11 cellular contexts compared by ENCODE assay signal in genomic region chr5:32017638-32018429, GRCh38.
DNase-seq lines count a peak whose midpoint lies in the region; ATAC-seq and TF ChIP-seq lines count a peak whose summit lies in the region.
"Had no signal": no experiment of that assay in that cellular context is flagged by ENCODE, and none has a peak within 500 bp of the region (broad histone marks: within the 10 kb centered on the region; RNA-seq: fewer than 3 reads in every experiment).

No MANE protein-coding gene starts in this region.

- TF ChIP-seq POLR2A in uterus (IDR thresholded peaks at IDR 0.05), result no peak

- H4K20me1 ChIP-seq in SK-N-SH (ENCODE audit: insufficient read depth), result no peaks in the 10 kb centered on the region

- ATAC-seq in activated T-cell treated with anti-CD3 and anti-CD28 coated beads, Interleukin-2, amount 50 U/mL, for 72 hours (replicated peaks in 1 of 2), result peak in 1 of 2 donors; percentile 16
- ATAC-seq in naive thymus-derived CD4-positive, alpha-beta T cell, result no peak
- no peak for ATAC-seq in GM19035 (IDR thresholded peaks at IDR 0.05; ENCODE audit: unreplicated experiment)
- ATAC-seq: left lobe of liver had no signal

- H3K79me2 ChIP-seq in SK-N-SH (ENCODE audit: insufficient read depth), result no peaks in the 10 kb centered on the region

- TF ChIP-seq CTCF in endodermal cell (conservative IDR thresholded peaks at IDR 0.05), result no peak
- no peak for TF ChIP-seq CTCF in uterus (IDR thresholded peaks at IDR 0.05)
- no peak for TF ChIP-seq CTCF in SK-N-SH (IDR thresholded peaks at IDR 0.05)

- no peak for DNase-seq in activated T-cell treated with anti-CD3 and anti-CD28 coated beads, Interleukin-2, amount 50 U/mL, for 72 hours
- DNase-seq in activated T-cell treated with anti-CD3 and anti-CD28 coated beads, Interleukin-2, amount 50 U/mL, for 48 hours, result no peak
- DNase-seq in endodermal cell (no peak), uterus (peak; percentile 31 to 50), GDM1 (lab: John Stamatoyannopoulos, UW) (no peak), SK-N-SH (no peak)
- peak in 2 of 9 donors; percentile 5 to 8 for DNase-seq in naive thymus-derived CD4-positive, alpha-beta T cell
- DNase-seq: effector CD8-positive, alpha-beta T cell; stimulated activated CD4-positive, alpha-beta T cell treated with anti-CD3 and anti-CD28 coated beads, Interleukin-15, amount 100 ng/mL, for 24 hours had no signal

- 79 to 83% methylated on average over 7 to 8 of the region's 8 CpGs for WGBS in endodermal cell (ENCODE audit: insufficient coverage in 1 of 2, insufficient read length in 1 of 2), 2 experiments
- 84% methylated on average over 8 of the region's 8 CpGs for WGBS in SK-N-SH (ENCODE audit: low lambda C conversion rate)

- H3K9me3 Mint-ChIP-seq in activated T-cell treated with anti-CD3 and anti-CD28 coated beads, Interleukin-2, amount 50 U/mL, for 72 hours, result no peaks in the 10 kb centered on the region
- no peaks in the 10 kb centered on the region for H3K9me3 Mint-ChIP-seq in endodermal cell
- no peaks in the 10 kb centered on the region for H3K9me3 Mint-ChIP-seq in naive thymus-derived CD4-positive, alpha-beta T cell

- no peaks in the 10 kb centered on the region for H3K9me2 ChIP-seq in SK-N-SH

- H3K4me2 ChIP-seq in SK-N-SH, result no peak overlapping the region

- H3K9me3 ChIP-seq in endodermal cell (ENCODE audit: control insufficient read depth, low read length) (no peaks in the 10 kb centered on the region), uterus (no peaks in the 10 kb centered on the region), SK-N-SH (no peaks in the 10 kb centered on the region)
- no peaks in the 10 kb centered on the region for H3K9me3 ChIP-seq in naive thymus-derived CD4-positive, alpha-beta T cell (ENCODE audit: control insufficient read depth in 2 of 3, low read length in 3 of 3)

- no peak overlapping the region for H2AFZ ChIP-seq in SK-N-SH (ENCODE audit: low read depth)

- H3K27ac ChIP-seq in endodermal cell (ENCODE audit: low read depth, low read length) (peak overlapping the region; percentile 60), uterus (peak overlapping the region; percentile 69 to 73), SK-N-SH (ENCODE audit: low read depth in 2 of 2, low read length in 1 of 2) (no peak overlapping the region)
- H3K27ac ChIP-seq in naive thymus-derived CD4-positive, alpha-beta T cell (ENCODE audit: low read depth, low read length), result no peak overlapping the region

- no peak overlapping the region for H3K4me3 ChIP-seq in endodermal cell (ENCODE audit: low read length)
- H3K4me3 ChIP-seq in naive thymus-derived CD4-positive, alpha-beta T cell (ENCODE audit: low read length), result no peak overlapping the region
- peak overlapping the region in 1 of 2 donors; percentile 0 for H3K4me3 ChIP-seq in uterus
- H3K4me3 ChIP-seq in SK-N-SH (ENCODE audit: low read depth in 2 of 2, low read length in 1 of 2), result no peak overlapping the region

- intact Hi-C loops in naive thymus-derived CD4-positive, alpha-beta T cell (cut with micrococcal nuclease), result no loop called here
- intact Hi-C loops in uterus (cut with DNase I; ENCODE audit: low total_unique reads), result no loop called here

- H3K27me3 Mint-ChIP-seq in activated T-cell treated with anti-CD3 and anti-CD28 coated beads, Interleukin-2, amount 50 U/mL, for 72 hours (ENCODE audit: low read depth), result no peaks in the 10 kb centered on the region
- H3K27me3 Mint-ChIP-seq in endodermal cell (ENCODE audit: insufficient read depth), result peaks cover 4% of the 10 kb centered on the region
- peaks cover 0 to 5% (median 0%) of the 10 kb centered on the region in 5 donors for H3K27me3 Mint-ChIP-seq in naive thymus-derived CD4-positive, alpha-beta T cell

- peaks cover 13% of the 10 kb centered on the region for H3K4me1 ChIP-seq in endodermal cell (ENCODE audit: control insufficient read depth, insufficient read depth, low read length)
- no peaks in the 10 kb centered on the region for H3K4me1 ChIP-seq in naive thymus-derived CD4-positive, alpha-beta T cell (ENCODE audit: control insufficient read depth in 2 of 2, insufficient read depth in 2 of 2, low read length in 2 of 2)
- peaks cover 0 to 9% of the 10 kb centered on the region in 2 donors for H3K4me1 ChIP-seq in uterus
- H3K4me1 ChIP-seq in SK-N-SH (ENCODE audit: control insufficient read depth in 1 of 2, insufficient read depth in 2 of 2, low read depth in 1 of 2, low read length in 1 of 2), result peaks cover 0 to 16% of the 10 kb centered on the region in 2 experiments; a peak in 1 of 4 replicates

- H3F3A ChIP-seq in SK-N-SH (replicated peaks; ENCODE audit: insufficient read depth), result no peaks in the 10 kb centered on the region

- H3K9ac ChIP-seq in endodermal cell (ENCODE audit: extremely low read depth, low read length, poor library complexity, severe bottlenecking) (no peak overlapping the region), SK-N-SH (no peak overlapping the region)

- TF ChIP-seq EP300 in SK-N-SH (IDR thresholded peaks at IDR 0.05; ENCODE audit: borderline replicate concordance in 1 of 2, low read depth in 1 of 2, low read length in 1 of 2), result no peak

- H3K4me3 Mint-ChIP-seq in activated T-cell treated with anti-CD3 and anti-CD28 coated beads, Interleukin-2, amount 50 U/mL, for 72 hours, result peak overlapping the region in 1 of 2 donors; percentile 34
- H3K4me3 Mint-ChIP-seq in endodermal cell, result no peak overlapping the region
- H3K4me3 Mint-ChIP-seq in naive thymus-derived CD4-positive, alpha-beta T cell, result peak overlapping the region in 9 of 10 donors; percentile 20 to 77 (median 61)

- H3K36me3 ChIP-seq in endodermal cell (ENCODE audit: control insufficient read depth, insufficient read depth, low read length) (no peaks in the 10 kb centered on the region), uterus (no peaks in the 10 kb centered on the region), SK-N-SH (replicated peaks in 1 of 2; ENCODE audit: control insufficient read depth in 1 of 2, insufficient read depth in 2 of 2, low read length in 1 of 2) (no peaks in the 10 kb centered on the region)
- no peaks in the 10 kb centered on the region for H3K36me3 ChIP-seq in naive thymus-derived CD4-positive, alpha-beta T cell (ENCODE audit: control insufficient read depth in 2 of 3, insufficient read depth in 3 of 3, low read length in 3 of 3)

- POLR2A ChIA-PET in naive thymus-derived CD4-positive, alpha-beta T cell (lab: Charles Lee), result no interaction called here
- POLR2A ChIA-PET in SK-N-SH (lab: Yijun Ruan, JAX), result no interaction called here

- CTCF ChIA-PET in naive thymus-derived CD4-positive, alpha-beta T cell (lab: Charles Lee), result interaction anchor here (0.5 to 0.6 kb wide), 2 partner anchors 17 to 1502 kb away, joined by 3 read pairs; no protein-coding TSS in a partner anchor
- CTCF ChIA-PET in SK-N-SH (lab: Yijun Ruan, JAX), result interaction anchor here (1.2 kb wide), 1 partner anchor 38 kb away, joined by 6 read pairs; no protein-coding TSS in a partner anchor

- H3K27me3 ChIP-seq in endodermal cell (ENCODE audit: control insufficient read depth, insufficient read depth, low read length, poor library complexity, severe bottlenecking), result no peaks in the 10 kb centered on the region
- H3K27me3 ChIP-seq in naive thymus-derived CD4-positive, alpha-beta T cell (ENCODE audit: control insufficient read depth in 2 of 2, insufficient read depth in 2 of 2, low read length in 2 of 2), result no peaks in the 10 kb centered on the region
- no peaks in the 10 kb centered on the region for H3K27me3 ChIP-seq in uterus
- H3K27me3 ChIP-seq in SK-N-SH (ENCODE audit: insufficient read depth), result no peaks in the 10 kb centered on the region; the same call in 1 of the 2 replicates

- peak overlapping the region; percentile 59 for H3K27ac Mint-ChIP-seq in activated T-cell treated with anti-CD3 and anti-CD28 coated beads, Interleukin-2, amount 50 U/mL, for 72 hours
- H3K27ac Mint-ChIP-seq in endodermal cell, result no peak overlapping the region
- peak overlapping the region in 7 of 9 donors; percentile 13 to 76 (median 48) for H3K27ac Mint-ChIP-seq in naive thymus-derived CD4-positive, alpha-beta T cell

- TF ChIP-seq RAD21 in SK-N-SH (IDR thresholded peaks at IDR 0.05; ENCODE audit: low read length), result no peak

- no peaks in the 10 kb centered on the region for H3K36me3 Mint-ChIP-seq in activated T-cell treated with anti-CD3 and anti-CD28 coated beads, Interleukin-2, amount 50 U/mL, for 72 hours (ENCODE audit: insufficient read depth in 2 of 2)
- peaks cover 1% of the 10 kb centered on the region for H3K36me3 Mint-ChIP-seq in endodermal cell (ENCODE audit: low read depth)
- H3K36me3 Mint-ChIP-seq in naive thymus-derived CD4-positive, alpha-beta T cell, result peaks cover 0 to 8% (median 0%) of the 10 kb centered on the region in 5 donors

- H3K4me1 Mint-ChIP-seq in activated T-cell treated with anti-CD3 and anti-CD28 coated beads, Interleukin-2, amount 50 U/mL, for 72 hours (ENCODE audit: low read depth), result peaks cover 29% of the 10 kb centered on the region
- H3K4me1 Mint-ChIP-seq in endodermal cell, result peaks cover 48% of the 10 kb centered on the region
- H3K4me1 Mint-ChIP-seq in naive thymus-derived CD4-positive, alpha-beta T cell, result peaks cover 7 to 38% (median 25%) of the 10 kb centered on the region in 7 donors

TF ChIP-seq in SK-N-SH, 30 proteins besides CTCF, POLR2A, EP300 and RAD21 (continues in another document):
- TF ChIP-seq GATA2 (CRISPR knock-in tag; IDR thresholded peaks at IDR 0.05) (no peak), POLR2AphosphoS5 (IDR thresholded peaks at IDR 0.05; ENCODE audit: low read depth, low read length) (no peak), NFIC (IDR thresholded peaks at IDR 0.05; ENCODE audit: borderline replicate concordance) (no peak), MAX (IDR thresholded peaks at IDR 0.05; ENCODE audit: low read depth) (no peak), FOXM1 (IDR thresholded peaks at IDR 0.05; ENCODE audit: low read depth) (no peak), SMC3 (IDR thresholded peaks at IDR 0.05; ENCODE audit: low read depth, low read length) (no peak), RCOR1 (IDR thresholded peaks at IDR 0.05; ENCODE audit: low read length) (no peak), RFX5 (IDR thresholded peaks at IDR 0.05; ENCODE audit: low read length) (no peak)

Comparison
In these comparisons a context has a peak if more than half of its experiments do, and no peak if none do; other contexts are left out.
1. DNase-seq: peak in uterus (2 of 2); none in activated T-cell treated with anti-CD3 and anti-CD28 coated beads, Interleukin-2, amount 50 U/mL, for 72 hours (0 of 2), activated T-cell treated with anti-CD3 and anti-CD28 coated beads, Interleukin-2, amount 50 U/mL, for 48 hours (0 of 2), endodermal cell (single experiment), GDM1 (single experiment) and SK-N-SH (single experiment).
2. H3K27ac ChIP-seq: peak in endodermal cell (single experiment) and uterus (2 of 2); none in naive thymus-derived CD4-positive, alpha-beta T cell (single experiment) and SK-N-SH (0 of 2).